In genomic region chr2:166372046-166372445, GRCh38 we compare ENCODE assay signal across 17 cellular contexts.
"Had no signal": no experiment of that assay in that cellular context is flagged by ENCODE, and none has a peak within 500 bp of the region (broad histone marks: within the 10 kb centered on the region; RNA-seq: fewer than 3 reads in every experiment).

No MANE protein-coding gene starts in this region.

- H3K9me3 ChIP-seq: breast epithelium, esophagus muscularis mucosa, psoas muscle had no signal

- H3K4me3 ChIP-seq: breast epithelium, esophagus muscularis mucosa, psoas muscle had no signal

- ATAC-seq: activated CD4-positive, CD25-positive, alpha-beta regulatory T cell treated with anti-CD3 and anti-CD28 coated beads, Interleukin-2, amount 50 U/mL, for 24 hours; activated naive CD4-positive, alpha-beta T cell treated with anti-CD3 and anti-CD28 coated beads, Interleukin-2, amount 50 U/mL, for 72 hours; foreskin keratinocyte; left ventricle myocardium superior; psoas muscle; sciatic nerve; stimulated activated naive B cell treated with anti-CD40 and anti-IgM and Interleukin-4, amounts not matched to agents 10 μg/mL and 1 μg/mL and 100 μg/mL, for 72 hours had no signal

- DNase-seq: activated CD4-positive, alpha-beta T cell treated with anti-CD3 and anti-CD28 coated beads, Interleukin-2, amount 50 U/mL, for 4 hours; activated effector memory CD4-positive, alpha-beta T cell treated with Interleukin-2 at 50 U/mL for 16 hours; activated T-cell treated with anti-CD3 and anti-CD28 coated beads, Interleukin-2, amount 50 U/mL, for 24 hours; amygdala; foreskin keratinocyte; head of caudate nucleus; left ventricle myocardium superior; mesendoderm; psoas muscle; stimulated activated CD4-positive, alpha-beta T cell treated with anti-CD3 and anti-CD28 coated beads, Interleukin-2, amount 100 ng/mL, for 24 hours; stimulated activated naive B cell treated with anti-CD40 and anti-IgM and Interleukin-4, amounts not matched to agents 10 μg/mL and 1 μg/mL and 100 μg/mL, for 72 hours; substantia nigra had no signal

- H3K36me3 ChIP-seq: breast epithelium, esophagus muscularis mucosa had no signal

- H3K27ac ChIP-seq: breast epithelium, esophagus muscularis mucosa, foreskin keratinocyte, psoas muscle had no signal
